ENCODE assay signal across 9 cellular contexts in the genomic region with DNA sequence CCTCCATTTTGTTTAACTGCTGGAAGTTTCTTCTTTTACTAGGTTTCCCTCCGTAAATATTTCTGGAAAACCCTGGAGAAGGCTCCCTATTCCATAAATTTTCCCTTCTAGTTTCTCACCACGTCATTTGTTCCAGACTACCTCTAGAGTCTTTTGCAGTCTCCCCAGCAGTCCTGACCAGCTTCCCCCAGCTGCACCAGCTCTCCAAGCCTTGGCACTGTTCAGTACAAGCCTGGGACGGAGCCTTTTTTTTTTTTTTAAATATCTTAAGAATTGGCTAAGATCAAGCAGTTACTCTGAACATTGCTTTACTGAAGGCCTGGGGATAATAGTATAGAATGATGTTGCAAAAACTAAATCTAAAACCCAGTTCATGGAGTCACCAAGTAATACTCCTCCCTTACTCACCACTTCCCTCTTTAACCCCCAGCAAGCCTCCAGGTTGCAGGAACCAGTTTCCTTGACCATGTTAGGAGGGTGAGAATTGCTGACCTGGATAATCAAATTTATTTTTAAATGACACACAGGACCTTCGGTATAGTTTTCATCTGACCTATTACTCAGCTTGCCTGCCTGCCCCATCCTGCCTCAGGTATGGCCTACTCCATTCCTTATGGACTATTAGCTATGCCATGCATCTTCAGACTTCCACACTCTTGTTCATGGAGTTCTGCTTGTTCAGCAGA. TPM values are rescaled to one million over a fixed set of nuclear protein-coding genes. Genes with fewer than 3 reads are reported as not detected.
DNase-seq lines count a peak whose midpoint lies in the region; ATAC-seq, FAIRE-seq and TF ChIP-seq lines count a peak whose summit lies in the region.
"Had no signal": no experiment of that assay in that cellular context is flagged by ENCODE, and none has a peak within 500 bp of the region (broad histone marks: within the 10 kb centered on the region; RNA-seq: fewer than 3 reads in every experiment).

No MANE protein-coding gene starts in this region.

- H3K36me3 ChIP-seq in thoracic aorta: no peaks in the 10 kb centered on the region

- H3K4me1 ChIP-seq in thoracic aorta (ENCODE audit: control insufficient read depth in 1 of 2, low read depth in 2 of 2): peaks cover 6 to 15% of the 10 kb centered on the region in 2 donors

- H3K27me3 ChIP-seq in thoracic aorta (replicated peaks; ENCODE audit: insufficient read depth): no peaks in the 10 kb centered on the region

- peaks cover 27% of the 10 kb centered on the region for H3K4me1 Mint-ChIP-seq in activated CD4-positive, alpha-beta memory T cell treated with anti-CD3 and anti-CD28 coated beads for 36 hours (ENCODE audit: low read depth)
- peaks cover 32 to 53% of the 10 kb centered on the region in 2 donors for H3K4me1 Mint-ChIP-seq in immature natural killer cell

- peak overlapping the region; percentile 72 to 76 for H3K27ac ChIP-seq in thoracic aorta
- H3K27ac ChIP-seq: HL-60 had no signal

- H3K4me3 Mint-ChIP-seq in activated CD4-positive, alpha-beta memory T cell treated with anti-CD3 and anti-CD28 coated beads for 36 hours: peak overlapping the region; percentile 74
- H3K4me3 Mint-ChIP-seq in immature natural killer cell: peak overlapping the region; percentile 95 to 100 (median 98)

- H3K36me3 Mint-ChIP-seq in activated CD4-positive, alpha-beta memory T cell treated with anti-CD3 and anti-CD28 coated beads for 36 hours: peaks cover 27% of the 10 kb centered on the region
- peaks cover 33 to 36% (median 33%) of the 10 kb centered on the region in 3 donors for H3K36me3 Mint-ChIP-seq in immature natural killer cell

- FAIRE-seq in GM12892 (lab: Jason Lieb, UNC) (peak; percentile 51), urothelium cell line (lab: Jason Lieb, UNC) (no peak)

- H3K4me3 ChIP-seq in thoracic aorta: peak overlapping the region; percentile 74

- CTCF ChIA-PET in activated CD4-positive, alpha-beta memory T cell treated with anti-CD3 and anti-CD28 coated beads for 36 hours (lab: Charles Lee): interaction anchor here (0.9 to 3.4 kb wide), 7 partner anchors 11 to 372 kb away, joined by 3 to 31 read pairs (median 5); no protein-coding TSS in a partner anchor

- TF ChIP-seq POLR2A in GM12892 (IDR thresholded peaks at IDR 0.05; ENCODE audit: low read depth, low read length): no peak

- POLR2A ChIA-PET in activated CD4-positive, alpha-beta memory T cell treated with anti-CD3 and anti-CD28 coated beads for 36 hours (lab: Charles Lee): interaction anchor here (0.6 to 1.5 kb wide), 4 partner anchors 10 to 265 kb away, joined by 3 to 6 read pairs (median 4); no protein-coding TSS in a partner anchor

- H3K27ac Mint-ChIP-seq in activated CD4-positive, alpha-beta memory T cell treated with anti-CD3 and anti-CD28 coated beads for 36 hours: peak overlapping the region; percentile 88
- peak overlapping the region; percentile 95 to 100 (median 97) for H3K27ac Mint-ChIP-seq in immature natural killer cell

- intact Hi-C loops in activated CD4-positive, alpha-beta memory T cell treated with anti-CD3 and anti-CD28 coated beads for 36 hours (cut with micrococcal nuclease): no loop called here

- ATAC-seq in HG02970 (IDR thresholded peaks at IDR 0.05; ENCODE audit: low FRiP score, unreplicated experiment): peak; percentile 33
- ATAC-seq in thoracic aorta (ENCODE audit: insufficient number of reproducible peaks, low FRiP score, low read depth): no peak
- ATAC-seq in HG03469 (IDR thresholded peaks at IDR 0.05; ENCODE audit: unreplicated experiment): no peak

- DNase-seq in GM12892 (ENCODE audit: insufficient read length) (peak; percentile 19), immature natural killer cell (peak in 2 of 3 donors; percentile 1 to 9), thoracic aorta (ENCODE audit: low spot score) (no peak), urothelium cell line (ENCODE audit: low spot score) (no peak), NCI-H1048 (lab: John Stamatoyannopoulos, UW) (no peak)
- DNase-seq in activated CD4-positive, alpha-beta memory T cell treated with anti-CD3 and anti-CD28 coated beads for 36 hours: peak; percentile 10

- no peaks in the 10 kb centered on the region for H3K9me3 Mint-ChIP-seq in activated CD4-positive, alpha-beta memory T cell treated with anti-CD3 and anti-CD28 coated beads for 36 hours
- peaks cover 0 to 8% (median 0%) of the 10 kb centered on the region in 6 donors for H3K9me3 Mint-ChIP-seq in immature natural killer cell

- no peaks in the 10 kb centered on the region for H3K27me3 Mint-ChIP-seq in activated CD4-positive, alpha-beta memory T cell treated with anti-CD3 and anti-CD28 coated beads for 36 hours
- no peaks in the 10 kb centered on the region for H3K27me3 Mint-ChIP-seq in immature natural killer cell (ENCODE audit: low read depth in 3 of 3)

- TF ChIP-seq CTCF in thoracic aorta (IDR thresholded peaks at IDR 0.05): no peak

- no peaks in the 10 kb centered on the region for H3K9me3 ChIP-seq in thoracic aorta

RNA-seq across cellular contexts. Expression of a gene that starts 0.7 kb away (rescaled TPM):
- 7.0 TPM for polyA plus RNA-seq in GM12892 (2012; ENCODE audit: missing spikeins)
- total RNA-seq in activated CD4-positive, alpha-beta memory T cell treated with anti-CD3 and anti-CD28 coated beads for 36 hours: 1 to 10 TPM; 1.7 to 2.7 TPM
- polyA plus RNA-seq in immature natural killer cell: 10 to 100 TPM in 1 of 3 donors, 1 to 10 TPM in 2; 3.7 to 17.3 (median 8.8) TPM
- total RNA-seq in thoracic aorta: under 1 TPM in 1 of 2 donors, not detected in 1; 0.63 TPM

Comparison
In these comparisons a context has a peak if more than half of its experiments do, and no peak if none do; other contexts are left out.
1. DNase-seq: peak in GM12892 (single experiment), activated CD4-positive, alpha-beta memory T cell treated with anti-CD3 and anti-CD28 coated beads for 36 hours (single experiment) and immature natural killer cell (2 of 3); none in thoracic aorta (single experiment), urothelium cell line (single experiment) and NCI-H1048 (single experiment).